8 cellular contexts compared by ENCODE assay signal in the genomic region with DNA sequence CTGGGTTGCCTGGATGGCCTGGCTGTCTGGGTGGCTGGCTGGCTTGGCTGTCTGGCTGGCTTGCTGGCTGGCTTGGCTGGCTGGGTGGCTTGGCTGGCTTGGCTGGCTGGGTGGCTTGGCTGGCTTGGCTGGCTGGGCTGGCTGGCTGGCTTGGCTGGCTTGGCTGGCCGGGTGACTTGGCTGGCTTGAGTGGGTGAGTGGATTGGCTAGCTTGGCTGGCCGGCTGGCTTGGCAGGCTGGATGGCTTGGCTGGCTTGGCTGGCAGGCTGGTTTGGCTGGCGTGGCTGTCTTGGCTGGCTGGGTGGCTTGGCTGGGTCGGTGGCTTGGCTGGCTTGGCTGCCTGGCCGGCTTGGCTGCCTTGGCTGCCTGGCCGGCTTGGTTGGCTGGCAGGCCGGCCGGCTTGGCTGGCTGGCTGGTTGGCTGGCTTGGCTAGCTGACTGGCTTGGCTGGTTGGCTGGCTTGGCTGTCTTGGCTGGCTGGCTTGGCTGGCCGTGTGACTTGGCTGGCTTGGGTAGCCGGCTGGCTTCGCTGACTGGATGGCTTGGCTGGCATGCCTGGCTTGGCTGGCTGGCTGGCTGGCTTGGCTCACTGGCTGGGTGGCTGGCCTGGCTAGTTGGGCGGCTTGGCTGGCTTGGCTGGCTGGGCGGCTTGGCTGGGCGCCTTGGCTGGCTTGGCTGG.
DNase-seq lines count a peak whose midpoint lies in the region; TF ChIP-seq lines count a peak whose summit lies in the region.
"Not testable (repeated sequence)": the region's sequence is repeated elsewhere in the genome, so short reads cannot be mapped to it uniquely, and the experiment has no call there.

No MANE protein-coding gene starts in this region.

- H3K27me3 ChIP-seq in adipocyte (replicated peaks; ENCODE audit: control insufficient read depth, insufficient read depth, low read length); tibial artery: not testable (repeated sequence)

- H3K9ac ChIP-seq in adipocyte (ENCODE audit: low read length), result not testable (repeated sequence)

- TF ChIP-seq CTCF in fibroblast of villous mesenchyme (IDR thresholded peaks at IDR 0.05; ENCODE audit: insufficient read depth, low read depth, low read length); tibial artery (IDR thresholded peaks at IDR 0.05): not testable (repeated sequence)

- intact Hi-C loops in tibial artery (cut with DNase I; ENCODE audit: low total_unique reads), result not testable (repeated sequence)

- not testable (repeated sequence) for H3K4me1 ChIP-seq in adipocyte (ENCODE audit: control insufficient read depth, insufficient read depth, low read length); tibial artery

- peak; percentile 10 for DNase-seq in ELR (ENCODE audit: low read depth)
- DNase-seq in SK-MEL-5 (ENCODE audit: low read depth, low spot score), result peak; percentile 28
- peak; percentile 18 to 26 for DNase-seq in activated CD8-positive, alpha-beta memory T cell treated with anti-CD3 and anti-CD28 coated beads for 4 hours (ENCODE audit: low read depth in 2 of 2)
- peak; percentile 0 for DNase-seq in adipocyte (ENCODE audit: low read depth)
- DNase-seq in fibroblast of villous mesenchyme (ENCODE audit: low read depth), result peak; percentile 1
- DNase-seq in medulla oblongata (ENCODE audit: extremely low spot score), result peak; percentile 19
- DNase-seq in stimulated activated CD4-positive, alpha-beta T cell treated with anti-CD3 and anti-CD28 coated beads, Interleukin-12 subunit alpha, Interleukin-12 subunit beta, amount 100 ng/mL, for 4 hours, result peak; percentile 16
- DNase-seq in tibial artery, result peak; percentile 66 to 89

- H3K27ac ChIP-seq in tibial artery, result not testable (repeated sequence)

- in situ Hi-C loops in SK-MEL-5 (cut with HindIII; ENCODE audit: low pct_unique_long_range_greater_than_20kb, low sequenced_read_pairs), result not testable (repeated sequence)

- H3K36me3 ChIP-seq in adipocyte (ENCODE audit: control insufficient read depth, insufficient read depth, low read length, severe bottlenecking); tibial artery: not testable (repeated sequence)

- H3K9me3 ChIP-seq in adipocyte (ENCODE audit: control insufficient read depth, low read length), result not testable (repeated sequence)
- H3K9me3 ChIP-seq in tibial artery, result peaks cover 0 to 27% (median 14%) of the 10 kb centered on the region in 3 donors

- H3K4me3 ChIP-seq in adipocyte (ENCODE audit: low read length); fibroblast of villous mesenchyme (ENCODE audit: low read depth, low read length); tibial artery: not testable (repeated sequence)

Comparison
In these comparisons a context has a peak if more than half of its experiments do, and no peak if none do; other contexts are left out.
1. DNase-seq: peak in every context shown above with its lines; median percentile 78 in tibial artery; 28 in SK-MEL-5; 22 in activated CD8-positive, alpha-beta memory T cell treated with anti-CD3 and anti-CD28 coated beads for 4 hours; 19 in medulla oblongata; 16 in stimulated activated CD4-positive, alpha-beta T cell treated with anti-CD3 and anti-CD28 coated beads, Interleukin-12 subunit alpha, Interleukin-12 subunit beta, amount 100 ng/mL, for 4 hours; 10 in ELR; 1 in fibroblast of villous mesenchyme; 0 in adipocyte.